ENCODE assay signal across 10 cellular contexts in the genomic region with DNA sequence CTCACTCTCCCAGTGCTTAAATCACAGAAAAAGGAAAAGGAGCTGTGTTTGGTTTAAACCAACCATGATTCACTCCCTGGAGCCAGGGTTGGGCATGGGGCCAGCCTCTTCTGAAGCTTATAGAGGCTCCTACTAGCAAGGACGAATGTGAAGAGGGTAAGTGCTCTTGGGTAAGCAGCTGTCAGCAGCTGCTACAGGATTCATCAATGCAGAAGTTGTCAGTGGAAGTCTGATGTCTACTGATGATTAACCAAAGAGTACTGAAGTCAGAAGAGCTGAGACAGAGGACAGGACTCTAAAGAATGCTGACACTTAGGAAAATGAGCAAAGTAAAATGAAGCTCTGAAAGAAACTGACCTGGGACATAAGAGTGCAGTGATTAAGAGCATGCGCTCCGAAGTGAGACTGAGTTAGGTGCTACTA. TPM values are rescaled to one million over a fixed set of nuclear protein-coding genes. Genes with fewer than 3 reads are reported as not detected.
DNase-seq lines count a peak whose midpoint lies in the region; ATAC-seq lines count a peak whose summit lies in the region.
"Had no signal": no experiment of that assay in that cellular context is flagged by ENCODE, and none has a peak within 500 bp of the region (broad histone marks: within the 10 kb centered on the region; RNA-seq: fewer than 3 reads in every experiment).

No MANE protein-coding gene starts in this region.

- H2BK12ac ChIP-seq in trophoblast cell (ENCODE audit: low read length) = no peak overlapping the region

- no peak overlapping the region for H2AFZ ChIP-seq in trophoblast cell (ENCODE audit: insufficient read depth, low read length, poor library complexity)

- no peaks in the 10 kb centered on the region for H3K9me3 ChIP-seq in trophoblast cell (ENCODE audit: insufficient read depth, low read depth, low read length)

- peaks cover 7 to 30% of the 10 kb centered on the region in 2 donors for H3K27me3 Mint-ChIP-seq in natural killer cell treated with Interleukin-12 subunit alpha and Interleukin-12 subunit beta and Interleukin-15 and Interleukin-18, amount 100 ng/mL, for 72 hours

- no peak overlapping the region for H3K23ac ChIP-seq in trophoblast cell (ENCODE audit: low read length)

- no peaks in the 10 kb centered on the region for H3K79me2 ChIP-seq in trophoblast cell (ENCODE audit: control insufficient read depth, insufficient read depth, low read length, poor library complexity)

- H3K4me2 ChIP-seq in trophoblast cell (ENCODE audit: low read length) = no peak overlapping the region

- no peak overlapping the region for H3K4me3 Mint-ChIP-seq in natural killer cell treated with Interleukin-12 subunit alpha and Interleukin-12 subunit beta and Interleukin-15 and Interleukin-18, amount 100 ng/mL, for 72 hours

- no peak overlapping the region for H4K8ac ChIP-seq in trophoblast cell (ENCODE audit: low read depth, low read length)

- no CpG with 5 or more reads among the region's 3 CpGs for WGBS in trophoblast cell (ENCODE audit: extremely low coverage, insufficient coverage, insufficient read length)

- no peak overlapping the region for H3K14ac ChIP-seq in trophoblast cell (ENCODE audit: low read length)

- no peak overlapping the region for H2BK5ac ChIP-seq in trophoblast cell (ENCODE audit: low read depth, low read length, poor library complexity)

- H3K9me3 Mint-ChIP-seq in natural killer cell treated with Interleukin-12 subunit alpha and Interleukin-12 subunit beta and Interleukin-15 and Interleukin-18, amount 100 ng/mL, for 72 hours = no peaks in the 10 kb centered on the region

- no peak overlapping the region for H2AK5ac ChIP-seq in trophoblast cell (ENCODE audit: low read length)

- H3K4ac ChIP-seq in trophoblast cell (ENCODE audit: low read depth, low read length) = no peak overlapping the region

- H3K27me3 ChIP-seq in trophoblast cell (ENCODE audit: insufficient read depth, low read length) = no peaks in the 10 kb centered on the region

- H3K27ac Mint-ChIP-seq in natural killer cell treated with Interleukin-12 subunit alpha and Interleukin-12 subunit beta and Interleukin-15 and Interleukin-18, amount 100 ng/mL, for 72 hours = no peak overlapping the region

- DNase-seq in GM03348 (ENCODE audit: low spot score) (peak; percentile 88), NCI-H345 (lab: John Stamatoyannopoulos, UW) (peak; percentile 81), epidermal melanocyte (ENCODE audit: insufficient read length, low spot score) (peak; percentile 25), trophoblast cell (peak; percentile 87 to 92)
- no peak for DNase-seq in activated CD4-positive, alpha-beta T cell treated with anti-CD3 and anti-CD28 coated beads, Interleukin-2, amount 50 U/mL, for 1 hour
- no peak for DNase-seq in natural killer cell treated with Interleukin-12 subunit alpha and Interleukin-12 subunit beta and Interleukin-15 and Interleukin-18, amount 100 ng/mL, for 72 hours (ENCODE audit: low spot score)
- DNase-seq: hypothalamus, NCI-H1048 had no signal

- H3K9ac ChIP-seq in trophoblast cell (ENCODE audit: low read length) = no peak overlapping the region

- H3K36me3 Mint-ChIP-seq in natural killer cell treated with Interleukin-12 subunit alpha and Interleukin-12 subunit beta and Interleukin-15 and Interleukin-18, amount 100 ng/mL, for 72 hours = no peaks in the 10 kb centered on the region

- no peak overlapping the region for H4K91ac ChIP-seq in trophoblast cell (ENCODE audit: low read depth, low read length)

- no peaks in the 10 kb centered on the region for H3K36me3 ChIP-seq in trophoblast cell (ENCODE audit: control insufficient read depth in 1 of 2, insufficient read depth in 2 of 2, low read length in 2 of 2)

- H3K4me3 ChIP-seq in trophoblast cell (ENCODE audit: low read depth, low read length) = no peak overlapping the region

- no peak for ATAC-seq in HG03139 (IDR thresholded peaks at IDR 0.05; ENCODE audit: unreplicated experiment)
- no peak for ATAC-seq in HG03342 (IDR thresholded peaks at IDR 0.05; ENCODE audit: unreplicated experiment)
- no peak for ATAC-seq in natural killer cell treated with Interleukin-12 subunit alpha and Interleukin-12 subunit beta and Interleukin-15 and Interleukin-18, amount 100 ng/mL, for 72 hours

- no peak overlapping the region for H4K12ac ChIP-seq in trophoblast cell (ENCODE audit: low read depth, low read length)

- H3K27ac ChIP-seq in trophoblast cell (ENCODE audit: low read depth, low read length) = peak overlapping the region; percentile 52

- H3K4me1 Mint-ChIP-seq in natural killer cell treated with Interleukin-12 subunit alpha and Interleukin-12 subunit beta and Interleukin-15 and Interleukin-18, amount 100 ng/mL, for 72 hours (ENCODE audit: low read depth in 2 of 2) = no peaks in the 10 kb centered on the region

- no peak overlapping the region for H2BK120ac ChIP-seq in trophoblast cell (ENCODE audit: insufficient read depth, low read length, poor library complexity)

- H3K79me1 ChIP-seq in trophoblast cell (ENCODE audit: low read length) = peaks cover 2% of the 10 kb centered on the region

- H3K18ac ChIP-seq in trophoblast cell (ENCODE audit: low read length) = no peak overlapping the region

- H3K4me1 ChIP-seq in trophoblast cell (ENCODE audit: control insufficient read depth in 1 of 2, insufficient read depth in 2 of 2, low read length in 2 of 2) = peaks cover 0 to 2% of the 10 kb centered on the region in 2 experiments

RNA-seq across cellular contexts. Expression of a gene that starts 32.7 kb away (rescaled TPM):
- 17.0 TPM in 2 replicates for polyA plus RNA-seq in trophoblast cell (2013)
- 10 to 100 TPM; 21.7 to 33.6 TPM for total RNA-seq in natural killer cell treated with Interleukin-12 subunit alpha and Interleukin-12 subunit beta and Interleukin-15 and Interleukin-18, amount 100 ng/mL, for 72 hours

Comparison
In these comparisons a context has a peak if more than half of its experiments do, and no peak if none do; other contexts are left out.
1. DNase-seq: peak in GM03348 (single experiment), NCI-H345 (single experiment), epidermal melanocyte (single experiment) and trophoblast cell (2 of 2); none in activated CD4-positive, alpha-beta T cell treated with anti-CD3 and anti-CD28 coated beads, Interleukin-2, amount 50 U/mL, for 1 hour (single experiment) and natural killer cell treated with Interleukin-12 subunit alpha and Interleukin-12 subunit beta and Interleukin-15 and Interleukin-18, amount 100 ng/mL, for 72 hours (single experiment).